In genomic region chr2:64731306-64731654, GRCh38 we compare ENCODE assay signal across 9 cellular contexts.
DNase-seq lines count a peak whose midpoint lies in the region; ATAC-seq, FAIRE-seq and TF ChIP-seq lines count a peak whose summit lies in the region.
"Had no signal": no experiment of that assay in that cellular context is flagged by ENCODE, and none has a peak within 500 bp of the region (broad histone marks: within the 10 kb centered on the region; RNA-seq: fewer than 3 reads in every experiment).

No MANE protein-coding gene starts in this region.

- H3K27me3 Mint-ChIP-seq in activated CD4-positive, alpha-beta memory T cell treated with anti-CD3 and anti-CD28 coated beads for 36 hours = no peaks in the 10 kb centered on the region

- H3K9me3 ChIP-seq in HEK293 (ENCODE audit: control insufficient read depth, insufficient read depth, low read depth, low read length) (no peaks in the 10 kb centered on the region), kidney (ENCODE audit: control insufficient read depth in 1 of 2, low read length in 2 of 2) (no peaks in the 10 kb centered on the region)

- peak overlapping the region; percentile 83 for H3K27ac Mint-ChIP-seq in activated CD4-positive, alpha-beta memory T cell treated with anti-CD3 and anti-CD28 coated beads for 36 hours

- no peak for DNase-seq in activated CD4-positive, alpha-beta memory T cell treated with anti-CD3 and anti-CD28 coated beads for 36 hours
- DNase-seq in kidney (no peak), iPS-NIHi11 (ENCODE audit: low spot score) (no peak), glomerular visceral epithelial cell (ENCODE audit: extremely low spot score) (no peak)
- no peak for DNase-seq in stimulated activated CD8-positive, alpha-beta memory T cell treated with anti-CD3 and anti-CD28 coated beads, Interleukin-4, amount 100 ng/mL, for 48 hours
- DNase-seq: NCI-H1436 treated with DMSO at 0.1 percent for 48 hours had no signal

- FAIRE-seq in kidney (lab: Jason Lieb, UNC) = no peak

- ATAC-seq in GM21717 (IDR thresholded peaks at IDR 0.05; ENCODE audit: unreplicated experiment) = no peak

- H3K9ac ChIP-seq in kidney (ENCODE audit: low read length in 2 of 2) = peak overlapping the region in 1 of 2 donors; percentile 43

- H3K27ac ChIP-seq in HEK293 (ENCODE audit: extremely low read depth, low read depth, low read length) (peak overlapping the region; percentile 29; the same call in 1 of the 2 replicates), kidney (ENCODE audit: low read depth in 2 of 2, low read length in 2 of 2) (peak overlapping the region in 1 of 2 donors; percentile 77), skin epidermis (peak overlapping the region in 20 of 21 experiments; percentile 60 to 90 (median 78))

- CTCF ChIA-PET in HEK293 (lab: Yijun Ruan, JAX) = no interaction called here
- CTCF ChIA-PET in activated CD4-positive, alpha-beta memory T cell treated with anti-CD3 and anti-CD28 coated beads for 36 hours (lab: Charles Lee) = interaction anchor here (1.8 to 1.9 kb wide), 2 partner anchors 17 to 80 kb away, joined by 5 to 6 read pairs; no protein-coding TSS in a partner anchor

- H3K36me3 Mint-ChIP-seq in activated CD4-positive, alpha-beta memory T cell treated with anti-CD3 and anti-CD28 coated beads for 36 hours = no peaks in the 10 kb centered on the region

- H3K4me1 ChIP-seq in HEK293 (ENCODE audit: control insufficient read depth, insufficient read depth, low read length) = peaks cover 23% of the 10 kb centered on the region
- H3K4me1 ChIP-seq in kidney (ENCODE audit: control insufficient read depth in 1 of 2, insufficient read depth in 1 of 2, low read depth in 1 of 2, low read length in 2 of 2) = peaks cover 5 to 6% of the 10 kb centered on the region in 2 donors

- H3K9me3 Mint-ChIP-seq in activated CD4-positive, alpha-beta memory T cell treated with anti-CD3 and anti-CD28 coated beads for 36 hours = no peaks in the 10 kb centered on the region

- TF ChIP-seq CTCF in HEK293 (tag by site-specific recombination; IDR thresholded peaks at IDR 0.05) = no peak
- no peak for TF ChIP-seq CTCF in kidney (IDR thresholded peaks at IDR 0.05; ENCODE audit: borderline replicate concordance, extremely low read depth, insufficient read depth)

- H3K36me3 ChIP-seq in HEK293 (ENCODE audit: control insufficient read depth in 2 of 2, insufficient read depth in 1 of 2, low read length in 2 of 2) (no peaks in the 10 kb centered on the region), kidney (ENCODE audit: control insufficient read depth in 1 of 2, insufficient read depth in 2 of 2, low read length in 2 of 2) (no peaks in the 10 kb centered on the region)

- H3K4me3 ChIP-seq in HEK293 (ENCODE audit: low read depth, low read length) (no peak overlapping the region), kidney (ENCODE audit: low read length in 2 of 2) (peak overlapping the region; percentile 60 to 86), skin epidermis (peak overlapping the region in 1 of 7 experiments; percentile 18)

- peaks cover 42% of the 10 kb centered on the region for H3K4me1 Mint-ChIP-seq in activated CD4-positive, alpha-beta memory T cell treated with anti-CD3 and anti-CD28 coated beads for 36 hours (ENCODE audit: low read depth)

- POLR2A ChIA-PET in HEK293 (lab: Yijun Ruan, JAX) = no interaction called here
- POLR2A ChIA-PET in activated CD4-positive, alpha-beta memory T cell treated with anti-CD3 and anti-CD28 coated beads for 36 hours (lab: Charles Lee) = interaction anchor here (1.0 kb wide), 1 partner anchor 20 kb away, joined by 4 read pairs; no protein-coding TSS in a partner anchor

- intact Hi-C loops in activated CD4-positive, alpha-beta memory T cell treated with anti-CD3 and anti-CD28 coated beads for 36 hours (cut with micrococcal nuclease) = loop anchor here (2.0 kb wide), 2 partner anchors 36 to 100 kb away; no protein-coding TSS in a partner anchor
- intact Hi-C loops in kidney (cut with DNase I) = no loop called here

- H3K4me3 Mint-ChIP-seq in activated CD4-positive, alpha-beta memory T cell treated with anti-CD3 and anti-CD28 coated beads for 36 hours = peak overlapping the region; percentile 80

TF ChIP-seq in HEK293, 187 proteins besides CTCF, POLR2A, EP300 and RAD21:
- TF ChIP-seq PRDM6 (tag by site-specific recombination; IDR thresholded peaks at IDR 0.05) = peak; percentile 59; the same call in 1 of the 2 replicates
- no peak for TF ChIP-seq ZNF488 (tag by site-specific recombination; IDR thresholded peaks at IDR 0.05)
